1 cellular context compared by ENCODE assay signal in genomic region chr17:38746893-38747384, GRCh38.
TF ChIP-seq lines count a peak whose summit lies in the region.

No MANE protein-coding gene starts in this region.

TF ChIP-seq in HepG2, 621 proteins besides CTCF, POLR2A, EP300 and RAD21 (continues in another document):
- TF ChIP-seq EEA1 (CRISPR knock-in tag; IDR thresholded peaks at IDR 0.05; ENCODE audit: borderline replicate concordance) (no peak), TCF7 (IDR thresholded peaks at IDR 0.05; ENCODE audit: low read depth) (no peak), CBFB (CRISPR knock-in tag; IDR thresholded peaks at IDR 0.05) (no peak), ARNT (IDR thresholded peaks at IDR 0.05) (no peak), NFATC3 (CRISPR knock-in tag; IDR thresholded peaks at IDR 0.05) (no peak), KLF11 (CRISPR knock-in tag; IDR thresholded peaks at IDR 0.05) (no peak), ZNF713 (CRISPR knock-in tag; IDR thresholded peaks at IDR 0.05) (0 out of 2 replicates have a peak, but pooled peaks have one; percentile 27), CENPX (CRISPR knock-in tag; IDR thresholded peaks at IDR 0.05) (no peak), DDIT3 (CRISPR knock-in tag; IDR thresholded peaks at IDR 0.05) (no peak), ZNF766 (CRISPR knock-in tag; IDR thresholded peaks at IDR 0.05; ENCODE audit: borderline replicate concordance) (0 out of 2 replicates have a peak, but pooled peaks have one; percentile 10), ZNF274 (CRISPR knock-in tag; IDR thresholded peaks at IDR 0.05) (no peak), TCF7L2 (IDR thresholded peaks at IDR 0.05; ENCODE audit: low read depth, low read length) (no peak), ZNF747 (CRISPR knock-in tag; IDR thresholded peaks at IDR 0.05; ENCODE audit: borderline replicate concordance) (no peak), ZFP41 (CRISPR knock-in tag; IDR thresholded peaks at IDR 0.05; ENCODE audit: borderline replicate concordance) (no peak; the same call in 1 of the 2 replicates), POLR2G (IDR thresholded peaks at IDR 0.05; ENCODE audit: low read depth, low read length) (no peak), ZFP36 (IDR thresholded peaks at IDR 0.05; ENCODE audit: borderline replicate concordance, low read depth, low read length, partially characterized antibody) (no peak), SALL2 (CRISPR knock-in tag; IDR thresholded peaks at IDR 0.05) (peak; percentile 32; the same call in 1 of the 2 replicates), NCOA1 (CRISPR knock-in tag; IDR thresholded peaks at IDR 0.05) (no peak), ZNF335 (CRISPR knock-in tag; IDR thresholded peaks at IDR 0.05) (no peak), HCFC1 (IDR thresholded peaks at IDR 0.05; ENCODE audit: low read depth, low read length) (no peak), ZNF232 (CRISPR knock-in tag; IDR thresholded peaks at IDR 0.05; ENCODE audit: borderline replicate concordance) (peak; percentile 14; the same call in 1 of the 2 replicates), CREB3 (CRISPR knock-in tag; IDR thresholded peaks at IDR 0.05) (no peak), AGO1 (IDR thresholded peaks at IDR 0.05; ENCODE audit: low read depth, low read length, poor library complexity, severe bottlenecking) (no peak), GABPA (IDR thresholded peaks at IDR 0.05; ENCODE audit: low read depth, low read length) (no peak), GABPA (CRISPR knock-in tag; IDR thresholded peaks at IDR 0.05; ENCODE audit: low read depth) (no peak), ZNF75D (CRISPR knock-in tag; IDR thresholded peaks at IDR 0.05; ENCODE audit: borderline replicate concordance) (no peak), ZBTB26 (CRISPR knock-in tag; IDR thresholded peaks at IDR 0.05; ENCODE audit: borderline replicate concordance) (no peak), HNRNPL (IDR thresholded peaks at IDR 0.05; ENCODE audit: low read depth, low read length) (no peak), NRL (CRISPR knock-in tag; IDR thresholded peaks at IDR 0.05; ENCODE audit: borderline replicate concordance) (0 out of 2 replicates have a peak, but pooled peaks have one; percentile 24), RXRB (CRISPR knock-in tag; IDR thresholded peaks at IDR 0.05; ENCODE audit: borderline replicate concordance) (no peak), YEATS2 (CRISPR knock-in tag; IDR thresholded peaks at IDR 0.05; ENCODE audit: borderline replicate concordance) (no peak), HOXA7 (CRISPR knock-in tag; IDR thresholded peaks at IDR 0.05) (0 out of 2 replicates have a peak, but pooled peaks have one; percentile 16), ZNF660 (CRISPR knock-in tag; IDR thresholded peaks at IDR 0.05; ENCODE audit: borderline replicate concordance, low read depth) (no peak), CCDC6 (CRISPR knock-in tag; IDR thresholded peaks at IDR 0.05) (no peak), HDAC1 (CRISPR knock-in tag; IDR thresholded peaks at IDR 0.05) (no peak), ZNF605 (CRISPR knock-in tag; IDR thresholded peaks at IDR 0.05) (no peak), ZNF883 (CRISPR knock-in tag; IDR thresholded peaks at IDR 0.05; ENCODE audit: not compliant biosample characterization) (no peak), ATF3 (CRISPR knock-in tag; IDR thresholded peaks at IDR 0.05) (no peak), ZKSCAN5 (CRISPR knock-in tag; IDR thresholded peaks at IDR 0.05) (no peak), ZFP36L2 (CRISPR knock-in tag; IDR thresholded peaks at IDR 0.05) (no peak), MBNL3 (CRISPR knock-in tag; conservative IDR thresholded peaks at IDR 0.05) (no peak)
- TF ChIP-seq, protein P1, sequence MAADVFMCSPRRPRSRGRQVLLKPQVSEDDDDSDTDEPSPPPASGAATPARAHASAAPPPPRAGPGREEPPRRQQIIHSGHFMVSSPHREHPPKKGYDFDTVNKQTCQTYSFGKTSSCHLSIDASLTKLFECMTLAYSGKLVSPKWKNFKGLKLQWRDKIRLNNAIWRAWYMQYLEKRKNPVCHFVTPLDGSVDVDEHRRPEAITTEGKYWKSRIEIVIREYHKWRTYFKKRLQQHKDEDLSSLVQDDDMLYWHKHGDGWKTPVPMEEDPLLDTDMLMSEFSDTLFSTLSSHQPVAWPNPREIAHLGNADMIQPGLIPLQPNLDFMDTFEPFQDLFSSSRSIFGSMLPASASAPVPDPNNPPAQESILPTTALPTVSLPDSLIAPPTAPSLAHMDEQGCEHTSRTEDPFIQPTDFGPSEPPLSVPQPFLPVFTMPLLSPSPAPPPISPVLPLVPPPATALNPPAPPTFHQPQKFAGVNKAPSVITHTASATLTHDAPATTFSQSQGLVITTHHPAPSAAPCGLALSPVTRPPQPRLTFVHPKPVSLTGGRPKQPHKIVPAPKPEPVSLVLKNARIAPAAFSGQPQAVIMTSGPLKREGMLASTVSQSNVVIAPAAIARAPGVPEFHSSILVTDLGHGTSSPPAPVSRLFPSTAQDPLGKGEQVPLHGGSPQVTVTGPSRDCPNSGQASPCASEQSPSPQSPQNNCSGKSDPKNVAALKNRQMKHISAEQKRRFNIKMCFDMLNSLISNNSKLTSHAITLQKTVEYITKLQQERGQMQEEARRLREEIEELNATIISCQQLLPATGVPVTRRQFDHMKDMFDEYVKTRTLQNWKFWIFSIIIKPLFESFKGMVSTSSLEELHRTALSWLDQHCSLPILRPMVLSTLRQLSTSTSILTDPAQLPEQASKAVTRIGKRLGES (CRISPR knock-in tag; IDR thresholded peaks at IDR 0.05; ENCODE audit: borderline replicate concordance), result no peak
- TF ChIP-seq, protein P2, sequence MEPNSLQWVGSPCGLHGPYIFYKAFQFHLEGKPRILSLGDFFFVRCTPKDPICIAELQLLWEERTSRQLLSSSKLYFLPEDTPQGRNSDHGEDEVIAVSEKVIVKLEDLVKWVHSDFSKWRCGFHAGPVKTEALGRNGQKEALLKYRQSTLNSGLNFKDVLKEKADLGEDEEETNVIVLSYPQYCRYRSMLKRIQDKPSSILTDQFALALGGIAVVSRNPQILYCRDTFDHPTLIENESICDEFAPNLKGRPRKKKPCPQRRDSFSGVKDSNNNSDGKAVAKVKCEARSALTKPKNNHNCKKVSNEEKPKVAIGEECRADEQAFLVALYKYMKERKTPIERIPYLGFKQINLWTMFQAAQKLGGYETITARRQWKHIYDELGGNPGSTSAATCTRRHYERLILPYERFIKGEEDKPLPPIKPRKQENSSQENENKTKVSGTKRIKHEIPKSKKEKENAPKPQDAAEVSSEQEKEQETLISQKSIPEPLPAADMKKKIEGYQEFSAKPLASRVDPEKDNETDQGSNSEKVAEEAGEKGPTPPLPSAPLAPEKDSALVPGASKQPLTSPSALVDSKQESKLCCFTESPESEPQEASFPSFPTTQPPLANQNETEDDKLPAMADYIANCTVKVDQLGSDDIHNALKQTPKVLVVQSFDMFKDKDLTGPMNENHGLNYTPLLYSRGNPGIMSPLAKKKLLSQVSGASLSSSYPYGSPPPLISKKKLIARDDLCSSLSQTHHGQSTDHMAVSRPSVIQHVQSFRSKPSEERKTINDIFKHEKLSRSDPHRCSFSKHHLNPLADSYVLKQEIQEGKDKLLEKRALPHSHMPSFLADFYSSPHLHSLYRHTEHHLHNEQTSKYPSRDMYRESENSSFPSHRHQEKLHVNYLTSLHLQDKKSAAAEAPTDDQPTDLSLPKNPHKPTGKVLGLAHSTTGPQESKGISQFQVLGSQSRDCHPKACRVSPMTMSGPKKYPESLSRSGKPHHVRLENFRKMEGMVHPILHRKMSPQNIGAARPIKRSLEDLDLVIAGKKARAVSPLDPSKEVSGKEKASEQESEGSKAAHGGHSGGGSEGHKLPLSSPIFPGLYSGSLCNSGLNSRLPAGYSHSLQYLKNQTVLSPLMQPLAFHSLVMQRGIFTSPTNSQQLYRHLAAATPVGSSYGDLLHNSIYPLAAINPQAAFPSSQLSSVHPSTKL (CRISPR knock-in tag; IDR thresholded peaks at IDR 0.05), result no peak
- TF ChIP-seq, protein P3, sequence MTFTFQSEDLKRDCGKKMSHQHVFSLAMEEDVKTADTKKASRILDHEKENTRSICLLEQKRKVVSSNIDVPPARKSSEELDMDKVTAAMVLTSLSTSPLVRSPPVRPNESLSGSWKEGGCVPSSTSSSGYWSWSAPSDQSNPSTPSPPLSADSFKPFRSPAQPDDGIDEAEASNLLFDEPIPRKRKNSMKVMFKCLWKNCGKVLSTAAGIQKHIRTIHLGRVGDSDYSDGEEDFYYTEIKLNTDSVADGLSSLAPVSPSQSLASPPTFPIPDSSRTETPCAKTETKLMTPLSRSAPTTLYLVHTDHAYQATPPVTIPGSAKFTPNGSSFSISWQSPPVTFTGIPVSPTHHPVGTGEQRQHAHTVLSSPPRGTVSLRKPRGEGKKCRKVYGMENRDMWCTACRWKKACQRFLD (CRISPR knock-in tag; IDR thresholded peaks at IDR 0.05; ENCODE audit: borderline replicate concordance), result 0 out of 2 replicates have a peak, but pooled peaks have one; percentile 16
- TF ChIP-seq, protein P4, sequence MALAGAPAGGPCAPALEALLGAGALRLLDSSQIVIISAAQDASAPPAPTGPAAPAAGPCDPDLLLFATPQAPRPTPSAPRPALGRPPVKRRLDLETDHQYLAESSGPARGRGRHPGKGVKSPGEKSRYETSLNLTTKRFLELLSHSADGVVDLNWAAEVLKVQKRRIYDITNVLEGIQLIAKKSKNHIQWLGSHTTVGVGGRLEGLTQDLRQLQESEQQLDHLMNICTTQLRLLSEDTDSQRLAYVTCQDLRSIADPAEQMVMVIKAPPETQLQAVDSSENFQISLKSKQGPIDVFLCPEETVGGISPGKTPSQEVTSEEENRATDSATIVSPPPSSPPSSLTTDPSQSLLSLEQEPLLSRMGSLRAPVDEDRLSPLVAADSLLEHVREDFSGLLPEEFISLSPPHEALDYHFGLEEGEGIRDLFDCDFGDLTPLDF (CRISPR knock-in tag; IDR thresholded peaks at IDR 0.05), result no peak
- TF ChIP-seq, protein P5, sequence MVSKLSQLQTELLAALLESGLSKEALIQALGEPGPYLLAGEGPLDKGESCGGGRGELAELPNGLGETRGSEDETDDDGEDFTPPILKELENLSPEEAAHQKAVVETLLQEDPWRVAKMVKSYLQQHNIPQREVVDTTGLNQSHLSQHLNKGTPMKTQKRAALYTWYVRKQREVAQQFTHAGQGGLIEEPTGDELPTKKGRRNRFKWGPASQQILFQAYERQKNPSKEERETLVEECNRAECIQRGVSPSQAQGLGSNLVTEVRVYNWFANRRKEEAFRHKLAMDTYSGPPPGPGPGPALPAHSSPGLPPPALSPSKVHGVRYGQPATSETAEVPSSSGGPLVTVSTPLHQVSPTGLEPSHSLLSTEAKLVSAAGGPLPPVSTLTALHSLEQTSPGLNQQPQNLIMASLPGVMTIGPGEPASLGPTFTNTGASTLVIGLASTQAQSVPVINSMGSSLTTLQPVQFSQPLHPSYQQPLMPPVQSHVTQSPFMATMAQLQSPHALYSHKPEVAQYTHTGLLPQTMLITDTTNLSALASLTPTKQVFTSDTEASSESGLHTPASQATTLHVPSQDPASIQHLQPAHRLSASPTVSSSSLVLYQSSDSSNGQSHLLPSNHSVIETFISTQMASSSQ (IDR thresholded peaks at IDR 0.05; ENCODE audit: low read depth), result no peak
- TF ChIP-seq, protein P5 (CRISPR knock-in tag; IDR thresholded peaks at IDR 0.05; ENCODE audit: borderline replicate concordance), result no peak
- TF ChIP-seq, protein P6, sequence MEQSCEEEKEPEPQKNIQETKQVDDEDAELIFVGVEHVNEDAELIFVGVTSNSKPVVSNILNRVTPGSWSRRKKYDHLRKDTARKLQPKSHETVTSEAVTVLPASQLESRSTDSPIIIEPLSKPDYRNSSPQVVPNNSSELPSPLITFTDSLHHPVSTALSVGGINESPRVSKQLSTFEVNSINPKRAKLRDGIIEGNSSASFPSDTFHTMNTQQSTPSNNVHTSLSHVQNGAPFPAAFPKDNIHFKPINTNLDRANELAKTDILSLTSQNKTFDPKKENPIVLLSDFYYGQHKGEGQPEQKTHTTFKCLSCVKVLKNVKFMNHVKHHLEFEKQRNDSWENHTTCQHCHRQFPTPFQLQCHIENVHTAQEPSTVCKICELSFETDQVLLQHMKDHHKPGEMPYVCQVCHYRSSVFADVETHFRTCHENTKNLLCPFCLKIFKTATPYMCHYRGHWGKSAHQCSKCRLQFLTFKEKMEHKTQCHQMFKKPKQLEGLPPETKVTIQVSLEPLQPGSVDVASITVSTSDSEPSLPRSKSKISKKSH (CRISPR knock-in tag; IDR thresholded peaks at IDR 0.05; ENCODE audit: borderline replicate concordance), result peak; percentile 27; the same call in 1 of the 2 replicates
